9 cellular contexts compared by ENCODE assay signal in the genomic region with DNA sequence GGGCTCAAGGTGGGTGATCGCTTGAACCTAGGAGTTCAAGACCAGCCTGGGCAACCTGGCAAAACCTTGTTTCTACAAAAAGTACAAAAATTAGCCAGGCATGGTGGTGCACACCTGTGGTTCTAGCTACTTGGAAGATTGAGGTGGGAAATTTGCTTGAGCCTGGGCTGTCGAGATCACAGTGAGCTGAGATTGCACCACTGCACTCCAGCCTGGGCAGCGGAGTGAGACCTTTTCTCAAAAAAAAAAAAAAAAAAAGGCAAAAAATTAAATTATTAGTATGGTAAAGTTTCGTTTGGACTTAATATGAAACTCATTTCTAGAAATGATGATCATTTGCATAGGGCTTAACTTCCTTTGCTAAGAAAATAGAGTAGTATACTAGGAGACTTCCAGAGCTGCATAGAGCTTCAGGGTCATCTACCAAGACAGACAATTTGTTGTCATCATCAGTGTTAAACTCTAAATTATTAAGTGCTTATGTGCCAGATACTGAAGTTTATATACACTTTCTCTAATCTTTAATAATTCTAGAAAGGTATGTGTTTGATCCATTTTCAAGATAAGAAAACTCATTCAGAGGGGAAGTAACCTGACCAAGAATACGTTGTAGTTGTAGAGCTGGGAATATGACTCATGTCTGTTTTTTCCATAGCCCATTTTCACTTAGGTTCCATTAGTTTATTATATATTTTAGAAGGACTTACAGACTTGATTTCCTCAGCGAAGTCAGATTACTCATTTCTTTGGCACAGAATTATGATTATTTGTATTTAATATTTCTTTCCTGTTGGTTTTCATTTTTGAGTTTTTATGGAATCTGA.
DNase-seq lines count a peak whose midpoint lies in the region; ATAC-seq and TF ChIP-seq lines count a peak whose summit lies in the region.
"Had no signal": no experiment of that assay in that cellular context is flagged by ENCODE, and none has a peak within 500 bp of the region (broad histone marks: within the 10 kb centered on the region; RNA-seq: fewer than 3 reads in every experiment).

No MANE protein-coding gene starts in this region.

- no peak for TF ChIP-seq CTCF in choroid plexus epithelial cell (conservative IDR thresholded peaks at IDR 0.05; ENCODE audit: low read depth, low read length)

- no peak overlapping the region for H3K4me3 ChIP-seq in choroid plexus epithelial cell (ENCODE audit: low read depth, low read length)

- peak; percentile 74 for ATAC-seq in GM18858 (IDR thresholded peaks at IDR 0.05; ENCODE audit: unreplicated experiment)
- peak; percentile 80 for ATAC-seq in GM21367 (IDR thresholded peaks at IDR 0.05; ENCODE audit: unreplicated experiment)
- ATAC-seq in HG03097 (IDR thresholded peaks at IDR 0.05; ENCODE audit: low FRiP score, unreplicated experiment), result peak; percentile 73

- DNase-seq in choroid plexus epithelial cell (ENCODE audit: low read depth), result peak; percentile 19
- no peak for DNase-seq in inferior parietal cortex (ENCODE audit: extremely low spot score)
- DNase-seq in superior temporal gyrus (ENCODE audit: extremely low spot score), result no peak
- no peak for DNase-seq in activated CD8-positive, alpha-beta memory T cell treated with anti-CD3 and anti-CD28 coated beads, Interleukin-2, amount 50 U/mL, for 4 hours
- DNase-seq: activated CD8-positive, alpha-beta memory T cell treated with anti-CD3 and anti-CD28 coated beads for 24 hours; H7 had no signal
